Comparison of ENCODE assay signal across 10 cellular contexts in the genomic region with DNA sequence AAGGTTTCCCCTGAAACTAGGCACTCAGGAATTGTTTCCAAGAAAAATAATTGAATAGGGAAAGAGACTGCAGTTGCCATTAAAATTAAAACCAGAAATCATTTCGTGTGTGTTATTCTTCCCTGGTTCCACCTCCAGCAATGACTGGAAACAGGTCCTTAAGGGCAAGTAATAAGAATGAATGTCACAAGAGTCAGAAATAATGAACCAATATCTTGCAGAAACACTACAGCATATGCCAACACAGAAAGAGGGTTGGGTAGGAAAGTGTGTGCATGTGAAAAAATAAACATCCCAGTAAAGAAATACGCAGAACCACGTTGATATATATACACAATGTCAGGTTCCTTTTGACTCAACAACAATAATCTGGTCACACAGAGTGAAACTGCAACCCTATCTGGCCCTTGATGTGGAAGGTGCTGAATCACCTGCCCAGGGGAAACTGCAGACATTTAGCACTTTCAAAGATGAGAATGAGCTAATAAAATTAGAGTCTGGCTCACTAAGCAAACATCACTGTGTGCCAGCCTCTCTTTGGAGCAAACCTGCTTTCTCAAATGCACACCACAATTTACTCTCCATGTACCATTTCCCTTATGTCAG. TPM values are rescaled to one million over a fixed set of nuclear protein-coding genes. Genes with fewer than 3 reads are reported as not detected.
DNase-seq lines count a peak whose midpoint lies in the region; ATAC-seq, FAIRE-seq and TF ChIP-seq lines count a peak whose summit lies in the region.
"Had no signal": no experiment of that assay in that cellular context is flagged by ENCODE, and none has a peak within 500 bp of the region (broad histone marks: within the 10 kb centered on the region; RNA-seq: fewer than 3 reads in every experiment).

No MANE protein-coding gene starts in this region.

- H3K27ac ChIP-seq in left lung (no peak overlapping the region), small intestine (ENCODE audit: low read depth in 1 of 2, low read length in 1 of 2) (no peak overlapping the region)

- H3K9me3 ChIP-seq in left lung = no peaks in the 10 kb centered on the region
- no peaks in the 10 kb centered on the region for H3K9me3 ChIP-seq in small intestine (ENCODE audit: control insufficient read depth, low read depth)

- FAIRE-seq in small intestine (lab: Jason Lieb, UNC) = no peak

- intact Hi-C loops in left lung (cut with DNase I) = loop anchor here in 1 of 2 donors (10.0 kb wide), 1 partner anchor 902 kb away; no protein-coding TSS in a partner anchor

- H3K36me3 ChIP-seq in left lung (no peaks in the 10 kb centered on the region), small intestine (ENCODE audit: control insufficient read depth in 2 of 2, insufficient read depth in 2 of 2, low read length in 2 of 2) (no peaks in the 10 kb centered on the region)

- DNase-seq in stimulated activated CD4-positive, alpha-beta T cell treated with anti-CD3 and anti-CD28 coated beads, Interleukin-12 subunit alpha, Interleukin-12 subunit beta, amount 100 ng/mL, for 24 hours (ENCODE audit: low read depth in 2 of 2) = peak; percentile 4 to 5
- DNase-seq in stimulated activated CD4-positive, alpha-beta T cell treated with anti-CD3 and anti-CD28 coated beads, Interleukin-2, amount 100 ng/mL, for 48 hours = no peak
- DNase-seq in NCI-H510A treated with DMSO at 0.1 percent for 48 hours (lab: John Stamatoyannopoulos, UW) (peak; percentile 74), left lung (no peak), NCI-H187 (lab: John Stamatoyannopoulos, UW) (no peak), small intestine (no peak), SIG-M5 (lab: John Stamatoyannopoulos, UW) (no peak)
- DNase-seq: activated B cell treated with CpG ODN at 0.5 μM for 24 hours had no signal

- no peak for TF ChIP-seq CTCF in left lung (IDR thresholded peaks at IDR 0.05)

- 42 to 53% (median 52%) methylated on average over 3 of the region's 3 CpGs for WGBS in small intestine, 3 donors

- H3K4me3 ChIP-seq in left lung = no peak overlapping the region
- H3K4me3 ChIP-seq in small intestine (ENCODE audit: low read depth in 1 of 2, low read length in 2 of 2) = no peak overlapping the region

- H3K27me3 ChIP-seq in left lung (no peaks in the 10 kb centered on the region), small intestine (ENCODE audit: control insufficient read depth in 2 of 2, insufficient read depth in 2 of 2, low read length in 2 of 2) (no peaks in the 10 kb centered on the region)

- ATAC-seq in HG03039 (IDR thresholded peaks at IDR 0.05; ENCODE audit: unreplicated experiment) = peak; percentile 85
- ATAC-seq in left lung = peak; percentile 39

- H3K4me1 ChIP-seq in left lung = peaks cover 0 to 19% of the 10 kb centered on the region in 2 donors
- no peaks in the 10 kb centered on the region for H3K4me1 ChIP-seq in small intestine (ENCODE audit: control insufficient read depth in 2 of 2, insufficient read depth in 1 of 2, low read depth in 1 of 2, low read length in 1 of 2)

RNA-seq across cellular contexts. Expression of gene HMHB1, which starts 15.1 kb away (rescaled TPM):
- not detected for total RNA-seq in left lung
- not detected for polyA plus RNA-seq in small intestine
- total RNA-seq: liver had no signal
- polyA plus RNA-seq: liver had no signal

Comparison
In these comparisons a context has a peak if more than half of its experiments do, and no peak if none do; other contexts are left out.
1. DNase-seq: peak in stimulated activated CD4-positive, alpha-beta T cell treated with anti-CD3 and anti-CD28 coated beads, Interleukin-12 subunit alpha, Interleukin-12 subunit beta, amount 100 ng/mL, for 24 hours (2 of 2) and NCI-H510A treated with DMSO at 0.1 percent for 48 hours (single experiment); none in stimulated activated CD4-positive, alpha-beta T cell treated with anti-CD3 and anti-CD28 coated beads, Interleukin-2, amount 100 ng/mL, for 48 hours (0 of 2), left lung (0 of 2), NCI-H187 (0 of 2), small intestine (single experiment) and SIG-M5 (single experiment).